In genomic region chr1:94759188-94759587, GRCh38 we compare ENCODE assay signal across 27 cellular contexts.
"Had no signal": no experiment of that assay in that cellular context is flagged by ENCODE, and none has a peak within 500 bp of the region (broad histone marks: within the 10 kb centered on the region; RNA-seq: fewer than 3 reads in every experiment).

No MANE protein-coding gene starts in this region.

- H3K27me3 Mint-ChIP-seq: type B pancreatic cell had no signal

- H3K36me3 Mint-ChIP-seq: natural killer cell; stimulated activated memory B cell treated with anti-CD40 and anti-IgM and Interleukin-4, amounts not matched to agents 10 μg/mL and 1 μg/mL and 100 μg/mL, for 72 hours had no signal

- H3K4me3 Mint-ChIP-seq: naive thymus-derived CD4-positive, alpha-beta T cell; natural killer cell; nephron progenitor cell; neural crest cell; stimulated activated memory B cell treated with anti-CD40 and anti-IgM and Interleukin-4, amounts not matched to agents 10 μg/mL and 1 μg/mL and 100 μg/mL, for 72 hours; stimulated activated naive CD8-positive, alpha-beta T cell treated with anti-CD3 and anti-CD28 coated beads, Interleukin-15, amount 100 ng/mL, for 72 hours; type B pancreatic cell had no signal

- H3K4me1 Mint-ChIP-seq: natural killer cell; stimulated activated memory B cell treated with anti-CD40 and anti-IgM and Interleukin-4, amounts not matched to agents 10 μg/mL and 1 μg/mL and 100 μg/mL, for 72 hours had no signal

- H3K27ac Mint-ChIP-seq: naive thymus-derived CD4-positive, alpha-beta T cell; natural killer cell; nephron progenitor cell; stimulated activated memory B cell treated with anti-CD40 and anti-IgM and Interleukin-4, amounts not matched to agents 10 μg/mL and 1 μg/mL and 100 μg/mL, for 72 hours; stimulated activated naive CD8-positive, alpha-beta T cell treated with anti-CD3 and anti-CD28 coated beads, Interleukin-15, amount 100 ng/mL, for 72 hours; type B pancreatic cell had no signal

- H3K9me3 Mint-ChIP-seq: natural killer cell had no signal

- DNase-seq: naive thymus-derived CD4-positive, alpha-beta T cell; natural killer cell; nephron progenitor cell; nucleus accumbens; pancreas; psoas muscle; right cardiac atrium; right lobe of liver; sigmoid colon; small intestine; spleen; stimulated activated CD4-positive, alpha-beta T cell treated with anti-CD3 and anti-CD28 coated beads, Interleukin-12 subunit alpha, Interleukin-12 subunit beta, amount 100 ng/mL, for 4 hours; stimulated activated CD4-positive, alpha-beta T cell treated with anti-CD3 and anti-CD28 coated beads, Interleukin-1b, Interleukin-23, amount 100 ng/mL, for 48 hours; stimulated activated CD4-positive, alpha-beta T cell treated with anti-CD3 and anti-CD28 coated beads, Interleukin-4, amount 100 ng/mL, for 1 hour; stimulated activated CD4-positive, alpha-beta T cell treated with anti-CD3 and anti-CD28 coated beads, Interleukin-4, amount 100 ng/mL, for 4 hours; stimulated activated CD8-positive, alpha-beta memory T cell treated with anti-CD3 and anti-CD28 coated beads, Interleukin-4, amount 100 ng/mL, for 48 hours; stimulated activated naive CD4-positive, alpha-beta T cell; stimulated activated naive CD8-positive, alpha-beta T cell treated with anti-CD3 and anti-CD28 coated beads, Interleukin-15, amount 100 ng/mL, for 72 hours; stimulated activated naive CD8-positive, alpha-beta T cell treated with anti-CD3 and anti-CD28 coated beads, Interleukin-15, Interleukin-2, amounts not matched to agents 100 U/mL and 50 U/mL, for 24 hours; substantia nigra; testis; tibial artery; transverse colon; upper lobe of right lung had no signal
